Comparison of ENCODE assay signal across 21 cellular contexts in genomic region chr20:58989196-58989595, GRCh38. TPM values are rescaled to one million over a fixed set of nuclear protein-coding genes. Genes with fewer than 3 reads are reported as not detected.
"Had no signal": no experiment of that assay in that cellular context is flagged by ENCODE, and none has a peak within 500 bp of the region (broad histone marks: within the 10 kb centered on the region; RNA-seq: fewer than 3 reads in every experiment).

No MANE protein-coding gene starts in this region.

- H3K27me3 ChIP-seq: body of pancreas, heart right ventricle, neural progenitor cell, ovary, SJSA1, transverse colon had no signal

- H3K36me3 ChIP-seq: ovary had no signal

- H3K4me1 ChIP-seq: neural progenitor cell, SJSA1 had no signal

- ATAC-seq: activated CD8-positive, alpha-beta T cell treated with anti-CD3 and anti-CD28 coated beads, Interleukin-2, amount 10 ng/mL, durations not matched to agents 7 days and 5 days; body of pancreas; heart right ventricle had no signal

- H3K4me3 ChIP-seq: body of pancreas, heart right ventricle, lung, neural progenitor cell, ovary, SJSA1, transverse colon had no signal

- H3K4me3 Mint-ChIP-seq: activated CD8-positive, alpha-beta T cell treated with anti-CD3 and anti-CD28 coated beads, Interleukin-2, amount 10 ng/mL, durations not matched to agents 7 days and 5 days; activated naive CD8-positive, alpha-beta T cell treated with anti-CD3 and anti-CD28 coated beads for 36 hours; neural progenitor cell had no signal

- DNase-seq: activated CD4-positive, alpha-beta T cell treated with anti-CD3 and anti-CD28 coated beads for 48 hours; activated CD8-positive, alpha-beta T cell treated with anti-CD3 and anti-CD28 coated beads, Interleukin-2, amount 10 ng/mL, durations not matched to agents 7 days and 5 days; activated naive CD8-positive, alpha-beta T cell treated with anti-CD3 and anti-CD28 coated beads for 36 hours; activated T-cell treated with anti-CD3 and anti-CD28 coated beads for 4 hours; amygdala; body of pancreas; central memory CD4-positive, alpha-beta T cell; effector memory CD4-positive, alpha-beta T cell; heart right ventricle; retina; stimulated activated CD4-positive, alpha-beta T cell treated with anti-CD3 and anti-CD28 coated beads, Interleukin-2, amount 100 ng/mL, for 48 hours; stimulated activated naive CD4-positive, alpha-beta T cell treated with Interleukin-2 at 50 U/mL for 16 hours; T-helper 2 cell; transverse colon had no signal

- H3K9me3 ChIP-seq: body of pancreas, heart right ventricle, ovary, SJSA1, transverse colon had no signal

- H3K27ac ChIP-seq: body of pancreas, epithelial cell of prostate, heart right ventricle, neural progenitor cell, ovary, SJSA1, transverse colon had no signal

- H3K9me3 Mint-ChIP-seq: activated naive CD8-positive, alpha-beta T cell treated with anti-CD3 and anti-CD28 coated beads for 36 hours; activated T-helper 2 cell treated with anti-CD3 and anti-CD28 coated beads, Interferon-gamma antibody, Interleukin-2, Interleukin-4, amounts not matched to agents 10 μg/mL and 5 μg/mL and 100 μg/mL, durations not matched to agents 14 hours and 24 hours and 36 hours; neural progenitor cell had no signal

- H3K27me3 Mint-ChIP-seq: activated naive CD8-positive, alpha-beta T cell treated with anti-CD3 and anti-CD28 coated beads for 36 hours had no signal

- H3K27ac Mint-ChIP-seq: activated CD8-positive, alpha-beta T cell treated with anti-CD3 and anti-CD28 coated beads, Interleukin-2, amount 10 ng/mL, durations not matched to agents 7 days and 5 days; activated T-helper 2 cell treated with anti-CD3 and anti-CD28 coated beads, Interferon-gamma antibody, Interleukin-2, Interleukin-4, amounts not matched to agents 10 μg/mL and 5 μg/mL and 100 μg/mL, durations not matched to agents 14 hours and 24 hours and 36 hours; neural progenitor cell had no signal

RNA-seq across cellular contexts. Expression of gene TUBB1, which starts 30.0 kb away (rescaled TPM):
- total RNA-seq: activated CD8-positive, alpha-beta T cell treated with anti-CD3 and anti-CD28 coated beads, Interleukin-2, amount 10 ng/mL, durations not matched to agents 7 days and 5 days; activated naive CD8-positive, alpha-beta T cell treated with anti-CD3 and anti-CD28 coated beads for 36 hours; activated T-helper 2 cell treated with anti-CD3 and anti-CD28 coated beads, Interferon-gamma antibody, Interleukin-2, Interleukin-4, amounts not matched to agents 10 μg/mL and 5 μg/mL and 100 μg/mL, durations not matched to agents 14 hours and 24 hours and 36 hours; body of pancreas; transverse colon had no signal
- polyA plus RNA-seq: fibroblast of lung had no signal
